Comparison of ENCODE assay signal across 8 cellular contexts in the genomic region with DNA sequence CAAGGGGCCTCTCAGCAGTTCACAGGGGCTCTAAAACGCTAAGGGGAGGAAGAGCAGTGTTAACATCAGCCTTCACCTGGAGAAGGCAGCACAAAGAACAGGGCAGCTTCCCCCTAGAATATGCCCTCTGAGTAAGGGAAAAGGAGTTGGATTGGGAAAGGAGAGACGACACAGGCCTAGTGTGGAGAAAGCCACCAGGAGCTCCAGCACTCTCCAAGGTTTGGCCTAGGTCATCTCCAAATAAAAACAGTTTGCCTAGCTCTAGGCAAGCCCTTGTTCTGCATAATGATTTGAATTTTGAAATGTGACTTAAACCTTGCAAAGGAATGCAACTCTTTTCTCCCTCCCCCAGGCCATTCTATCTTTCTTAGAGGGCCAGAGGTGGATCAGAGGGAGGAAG.
DNase-seq lines count a peak whose midpoint lies in the region; ATAC-seq, FAIRE-seq and TF ChIP-seq lines count a peak whose summit lies in the region.

No MANE protein-coding gene starts in this region.

- H3K36me3 Mint-ChIP-seq in activated CD4-positive, alpha-beta T cell treated with anti-CD3 and anti-CD28 coated beads, Interleukin-2, amount 10 ng/mL, durations not matched to agents 24 days and 14 days (ENCODE audit: low read depth): no peaks in the 10 kb centered on the region
- no peaks in the 10 kb centered on the region for H3K36me3 Mint-ChIP-seq in astrocyte (ENCODE audit: low read depth, unreplicated experiment)

- TF ChIP-seq CTCF in astrocyte (IDR thresholded peaks at IDR 0.05; ENCODE audit: insufficient read depth, low read depth, low read length) (no peak), right lobe of liver (IDR thresholded peaks at IDR 0.05) (no peak)

- peak overlapping the region; percentile 88 for H3K4me3 Mint-ChIP-seq in activated CD4-positive, alpha-beta T cell treated with anti-CD3 and anti-CD28 coated beads, Interleukin-2, amount 10 ng/mL, durations not matched to agents 24 days and 14 days
- peak overlapping the region; percentile 86 for H3K4me3 Mint-ChIP-seq in astrocyte (ENCODE audit: unreplicated experiment)

- no peak for FAIRE-seq in astrocyte (lab: Jason Lieb, UNC)

- H3K9me3 Mint-ChIP-seq in activated CD4-positive, alpha-beta T cell treated with anti-CD3 and anti-CD28 coated beads, Interleukin-2, amount 10 ng/mL, durations not matched to agents 24 days and 14 days: no peaks in the 10 kb centered on the region
- H3K9me3 Mint-ChIP-seq in astrocyte (ENCODE audit: unreplicated experiment): no peaks in the 10 kb centered on the region

- H2AFZ ChIP-seq in astrocyte (ENCODE audit: low read depth, low read length): peak overlapping the region; percentile 79

- H3K9ac ChIP-seq in astrocyte (ENCODE audit: low read length): peak overlapping the region; percentile 79

- no peaks in the 10 kb centered on the region for H3K27me3 Mint-ChIP-seq in activated CD4-positive, alpha-beta T cell treated with anti-CD3 and anti-CD28 coated beads, Interleukin-2, amount 10 ng/mL, durations not matched to agents 24 days and 14 days
- no peaks in the 10 kb centered on the region for H3K27me3 Mint-ChIP-seq in astrocyte (ENCODE audit: low read depth, unreplicated experiment)

- H3K27ac ChIP-seq in astrocyte (ENCODE audit: low read depth, low read length) (peak overlapping the region; percentile 88), right lobe of liver (peak overlapping the region; percentile 52 to 74 (median 73)), thymus (ENCODE audit: low read depth) (peak overlapping the region; percentile 99)

- TF ChIP-seq POLR2A in right lobe of liver (IDR thresholded peaks at IDR 0.05): no peak

- H3K9me3 ChIP-seq in astrocyte (ENCODE audit: insufficient read depth, low read depth, low read length) (no peaks in the 10 kb centered on the region), right lobe of liver (no peaks in the 10 kb centered on the region), thymus (ENCODE audit: control insufficient read depth) (no peaks in the 10 kb centered on the region)

- DNase-seq in activated CD4-positive, alpha-beta T cell treated with anti-CD3 and anti-CD28 coated beads, Interleukin-2, amount 10 ng/mL, durations not matched to agents 24 days and 14 days: no peak
- no peak for DNase-seq in activated CD4-positive, alpha-beta T cell treated with anti-CD3 and anti-CD28 coated beads for 48 hours
- DNase-seq in astrocyte (ENCODE audit: low read depth) (no peak), right lobe of liver (no peak), HPDE6-E6E7 (ENCODE audit: extremely low spot score) (no peak), hepatic stellate cell (ENCODE audit: low spot score) (no peak)
- DNase-seq in activated CD4-positive, CD25-positive, alpha-beta regulatory T cell (lab: John Stamatoyannopoulos, UW): no peak

- H3K36me3 ChIP-seq in astrocyte (ENCODE audit: insufficient read depth, low read length) (no peaks in the 10 kb centered on the region), right lobe of liver (no peaks in the 10 kb centered on the region), thymus (ENCODE audit: control insufficient read depth, insufficient read depth) (no peaks in the 10 kb centered on the region)

- H3K4me1 ChIP-seq in astrocyte (ENCODE audit: insufficient read depth, low read length): peaks cover 20% of the 10 kb centered on the region
- H3K4me1 ChIP-seq in right lobe of liver: peaks cover 0 to 9% (median 3%) of the 10 kb centered on the region in 4 donors
- peaks cover 37% of the 10 kb centered on the region for H3K4me1 ChIP-seq in thymus (ENCODE audit: control insufficient read depth, insufficient read depth, low read length)

- ATAC-seq in right lobe of liver: no peak

- H3K4me3 ChIP-seq in astrocyte (ENCODE audit: insufficient read depth, low read depth, low read length): no peak overlapping the region
- no peak overlapping the region for H3K4me3 ChIP-seq in right lobe of liver
- H3K4me3 ChIP-seq in thymus (ENCODE audit: low read length): peak overlapping the region; percentile 66

- H4K20me1 ChIP-seq in astrocyte (ENCODE audit: insufficient read depth, low read length): no peaks in the 10 kb centered on the region

- H3K79me2 ChIP-seq in astrocyte (ENCODE audit: insufficient read depth, low read length): no peaks in the 10 kb centered on the region

- H3K4me1 Mint-ChIP-seq in activated CD4-positive, alpha-beta T cell treated with anti-CD3 and anti-CD28 coated beads, Interleukin-2, amount 10 ng/mL, durations not matched to agents 24 days and 14 days: peaks cover 40% of the 10 kb centered on the region
- peaks cover 50% of the 10 kb centered on the region for H3K4me1 Mint-ChIP-seq in astrocyte (ENCODE audit: low read depth, unreplicated experiment)

- intact Hi-C loops in activated CD4-positive, alpha-beta T cell treated with anti-CD3 and anti-CD28 coated beads, Interleukin-2, amount 10 ng/mL, durations not matched to agents 24 days and 14 days (cut with micrococcal nuclease): loop anchor here (1.0 to 10.0 kb wide), 7 partner anchors 100 to 549 kb away; partner anchors contain the start of genes RPS23, SSBP2 and ZCCHC9
- intact Hi-C loops in right lobe of liver (cut with DNase I): loop anchor here in 1 of 2 donors (10.0 kb wide), 1 partner anchor 96 kb away; the partner anchor contains the start of gene SSBP2

- no peaks in the 10 kb centered on the region for H3K27me3 ChIP-seq in astrocyte (ENCODE audit: insufficient read depth, low read length)
- no peaks in the 10 kb centered on the region for H3K27me3 ChIP-seq in right lobe of liver
- no peaks in the 10 kb centered on the region for H3K27me3 ChIP-seq in thymus (ENCODE audit: control insufficient read depth, insufficient read depth)

- peak overlapping the region; percentile 92 for H3K27ac Mint-ChIP-seq in activated CD4-positive, alpha-beta T cell treated with anti-CD3 and anti-CD28 coated beads, Interleukin-2, amount 10 ng/mL, durations not matched to agents 24 days and 14 days
- peak overlapping the region; percentile 99 for H3K27ac Mint-ChIP-seq in astrocyte (ENCODE audit: unreplicated experiment)

- 50% methylated on average over 1 of the region's 2 CpGs for WGBS in right lobe of liver (ENCODE audit: insufficient coverage, low coverage, low lambda C conversion rate, missing lambda C conversion rate)
- WGBS in thymus: 37% methylated on average over 2 of the region's 2 CpGs

- H3K4me2 ChIP-seq in astrocyte (ENCODE audit: low read length): peak overlapping the region; percentile 91
